9 cellular contexts compared by ENCODE assay signal in genomic region chr14:30283822-30284446, GRCh38.
A peak's percentile ranks its signal among the peaks of the same experiment; 100 is the strongest.
DNase-seq lines count a peak whose midpoint lies in the region; ATAC-seq and TF ChIP-seq lines count a peak whose summit lies in the region.
"Had no signal": no experiment of that assay in that cellular context is flagged by ENCODE, and none has a peak within 500 bp of the region (broad histone marks: within the 10 kb centered on the region; RNA-seq: fewer than 3 reads in every experiment).

No MANE protein-coding gene starts in this region.

- no peaks in the 10 kb centered on the region for H3K27me3 Mint-ChIP-seq in activated naive CD8-positive, alpha-beta T cell treated with anti-CD3 and anti-CD28 coated beads, Interleukin-2, amount 50 U/mL, for 24 hours
- peaks cover 7% of the 10 kb centered on the region for H3K27me3 Mint-ChIP-seq in activated naive CD8-positive, alpha-beta T cell treated with anti-CD3 and anti-CD28 coated beads for 36 hours
- H3K27me3 Mint-ChIP-seq: stimulated activated naive CD8-positive, alpha-beta T cell treated with anti-CD3 and anti-CD28 coated beads, Interleukin-15, amount 100 ng/mL, for 72 hours had no signal

- no peaks in the 10 kb centered on the region for H3K9me3 ChIP-seq in WERI-Rb-1 (ENCODE audit: severe bottlenecking)

- H3K4me3 Mint-ChIP-seq in activated naive CD8-positive, alpha-beta T cell treated with anti-CD3 and anti-CD28 coated beads, Interleukin-2, amount 50 U/mL, for 24 hours, result no peak overlapping the region
- no peak overlapping the region for H3K4me3 Mint-ChIP-seq in activated naive CD8-positive, alpha-beta T cell treated with anti-CD3 and anti-CD28 coated beads for 36 hours
- H3K4me3 Mint-ChIP-seq: stimulated activated naive CD8-positive, alpha-beta T cell treated with anti-CD3 and anti-CD28 coated beads, Interleukin-15, amount 100 ng/mL, for 72 hours had no signal

- no peak overlapping the region for H3K27ac Mint-ChIP-seq in activated naive CD8-positive, alpha-beta T cell treated with anti-CD3 and anti-CD28 coated beads, Interleukin-2, amount 50 U/mL, for 24 hours
- no peak overlapping the region for H3K27ac Mint-ChIP-seq in activated naive CD8-positive, alpha-beta T cell treated with anti-CD3 and anti-CD28 coated beads for 36 hours
- H3K27ac Mint-ChIP-seq: stimulated activated naive CD8-positive, alpha-beta T cell treated with anti-CD3 and anti-CD28 coated beads, Interleukin-15, amount 100 ng/mL, for 72 hours had no signal

- TF ChIP-seq CTCF in HL-60 (IDR thresholded peaks at IDR 0.05; ENCODE audit: insufficient read depth, low read length) (peak; percentile 58), WERI-Rb-1 (IDR thresholded peaks at IDR 0.05; ENCODE audit: low read depth, low read length) (peak; percentile 78)

- H3K36me3 Mint-ChIP-seq in activated naive CD8-positive, alpha-beta T cell treated with anti-CD3 and anti-CD28 coated beads, Interleukin-2, amount 50 U/mL, for 24 hours (ENCODE audit: low read depth), result no peaks in the 10 kb centered on the region
- H3K36me3 Mint-ChIP-seq in activated naive CD8-positive, alpha-beta T cell treated with anti-CD3 and anti-CD28 coated beads for 36 hours, result no peaks in the 10 kb centered on the region

- no peaks in the 10 kb centered on the region for H3K9me3 Mint-ChIP-seq in activated naive CD8-positive, alpha-beta T cell treated with anti-CD3 and anti-CD28 coated beads, Interleukin-2, amount 50 U/mL, for 24 hours
- H3K9me3 Mint-ChIP-seq in activated naive CD8-positive, alpha-beta T cell treated with anti-CD3 and anti-CD28 coated beads for 36 hours, result peaks cover under 1% of the 10 kb centered on the region

- peak; percentile 9 for DNase-seq in activated naive CD8-positive, alpha-beta T cell treated with anti-CD3 and anti-CD28 coated beads, Interleukin-2, amount 50 U/mL, for 24 hours
- DNase-seq in activated naive CD8-positive, alpha-beta T cell treated with anti-CD3 and anti-CD28 coated beads for 36 hours, result no peak
- DNase-seq in HL-60 (ENCODE audit: low read depth in 1 of 2, low spot score in 1 of 2), result peak in 1 of 2 experiments; percentile 29
- DNase-seq in WERI-Rb-1, result peak; percentile 55
- peak; percentile 76 for DNase-seq in islet precursor cell
- no peak for DNase-seq in activated CD8-positive, alpha-beta memory T cell treated with anti-CD3 and anti-CD28 coated beads, Interleukin-2, amount 50 U/mL, for 48 hours
- DNase-seq in globus pallidus (ENCODE audit: low spot score), result no peak

- no peak for ATAC-seq in activated naive CD8-positive, alpha-beta T cell treated with anti-CD3 and anti-CD28 coated beads, Interleukin-2, amount 50 U/mL, for 24 hours
- no peak for ATAC-seq in HG03108 (IDR thresholded peaks at IDR 0.05; ENCODE audit: unreplicated experiment)
- ATAC-seq: stimulated activated naive CD8-positive, alpha-beta T cell treated with anti-CD3 and anti-CD28 coated beads, Interleukin-15, amount 100 ng/mL, for 72 hours had no signal

- no peaks in the 10 kb centered on the region for H3K27me3 ChIP-seq in HL-60 (ENCODE audit: insufficient read depth, poor library complexity, severe bottlenecking)
- no peaks in the 10 kb centered on the region for H3K27me3 ChIP-seq in WERI-Rb-1 (ENCODE audit: insufficient read depth, low read depth, severe bottlenecking)

- H3K4me1 Mint-ChIP-seq in activated naive CD8-positive, alpha-beta T cell treated with anti-CD3 and anti-CD28 coated beads, Interleukin-2, amount 50 U/mL, for 24 hours, result no peaks in the 10 kb centered on the region
- no peaks in the 10 kb centered on the region for H3K4me1 Mint-ChIP-seq in activated naive CD8-positive, alpha-beta T cell treated with anti-CD3 and anti-CD28 coated beads for 36 hours
- H3K4me1 Mint-ChIP-seq: stimulated activated naive CD8-positive, alpha-beta T cell treated with anti-CD3 and anti-CD28 coated beads, Interleukin-15, amount 100 ng/mL, for 72 hours had no signal

- H3K36me3 ChIP-seq in WERI-Rb-1, result no peaks in the 10 kb centered on the region

- no peak overlapping the region for H3K27ac ChIP-seq in HL-60 (replicated peaks)
- no peak overlapping the region for H3K27ac ChIP-seq in WERI-Rb-1

- H3K4me3 ChIP-seq in HL-60 (replicated peaks; ENCODE audit: insufficient read depth, low read length) (no peak overlapping the region), WERI-Rb-1 (ENCODE audit: low read depth, low read length) (no peak overlapping the region)

Comparison
In these comparisons a context has a peak if more than half of its experiments do, and no peak if none do; other contexts are left out.
1. DNase-seq: peak in activated naive CD8-positive, alpha-beta T cell treated with anti-CD3 and anti-CD28 coated beads, Interleukin-2, amount 50 U/mL, for 24 hours (single experiment), WERI-Rb-1 (single experiment) and islet precursor cell (single experiment); none in activated naive CD8-positive, alpha-beta T cell treated with anti-CD3 and anti-CD28 coated beads for 36 hours (single experiment), activated CD8-positive, alpha-beta memory T cell treated with anti-CD3 and anti-CD28 coated beads, Interleukin-2, amount 50 U/mL, for 48 hours (single experiment) and globus pallidus (single experiment).